In the genomic region with DNA sequence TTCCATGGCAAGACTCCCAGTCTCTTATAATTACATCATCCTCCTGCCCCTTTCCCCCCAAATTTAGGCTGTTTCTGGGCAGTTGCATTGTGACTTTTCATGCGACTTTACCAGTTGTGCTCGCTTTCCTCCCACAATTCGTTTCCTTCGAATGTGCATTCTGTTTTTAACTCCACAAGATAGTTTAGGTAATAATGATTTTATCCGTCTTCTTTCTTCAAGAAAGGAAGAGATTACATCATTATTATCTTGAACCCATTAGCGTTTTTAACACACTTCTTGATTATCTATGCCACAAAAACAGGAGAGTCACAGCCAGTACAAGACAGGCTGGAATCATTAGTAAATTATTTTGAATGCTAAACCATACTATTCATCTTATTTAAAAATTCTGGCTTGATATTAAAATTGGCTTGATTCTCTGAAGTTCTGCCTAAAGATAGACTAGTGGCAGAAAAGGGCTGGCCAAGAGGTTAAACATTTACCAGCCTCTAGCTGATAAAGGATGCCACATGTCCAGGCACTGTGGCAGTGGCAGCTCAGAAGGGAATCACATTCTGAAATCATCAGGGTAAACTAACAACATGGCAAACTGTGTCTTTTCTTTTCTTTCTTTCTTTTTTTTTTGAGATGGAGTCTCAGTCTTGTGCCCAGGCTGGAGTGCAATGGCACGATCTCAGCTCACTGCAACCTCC, we compare ENCODE assay signal across 26 cellular contexts. TPM values are rescaled to one million over a fixed set of nuclear protein-coding genes. Genes with fewer than 3 reads are reported as not detected.
A peak's percentile ranks its signal among the peaks of the same experiment; 100 is the strongest.
DNase-seq lines count a peak whose midpoint lies in the region; ATAC-seq and TF ChIP-seq lines count a peak whose summit lies in the region.
"Had no signal": no experiment of that assay in that cellular context is flagged by ENCODE, and none has a peak within 500 bp of the region (broad histone marks: within the 10 kb centered on the region; RNA-seq: fewer than 3 reads in every experiment).

No MANE protein-coding gene starts in this region.

- TF ChIP-seq POLR2A in right lobe of liver (IDR thresholded peaks at IDR 0.05), result no peak

- POLR2A ChIA-PET in activated CD4-positive, alpha-beta T cell treated with anti-CD3 and anti-CD28 coated beads, Interleukin-2, amount 10 ng/mL, durations not matched to agents 7 days and 5 days (lab: Charles Lee), result no interaction called here

- H3K36me3 ChIP-seq in right lobe of liver, result peaks cover 0 to 28% (median 16%) of the 10 kb centered on the region in 4 donors
- H3K36me3 ChIP-seq: BE2C; BLaER1 treated with 17β-estradiol and CSF1 and Interleukin-3, amounts not matched to agents 10 nM and 100 nM had no signal

- H3K4me1 ChIP-seq in right lobe of liver, result peaks cover 0 to 29% (median 13%) of the 10 kb centered on the region in 4 donors
- H3K4me1 ChIP-seq: A549; BE2C; BLaER1 treated with 17β-estradiol and CSF1 and Interleukin-3, amounts not matched to agents 10 nM and 100 nM had no signal

- 74% methylated on average over 6 of the region's 7 CpGs for WGBS in right lobe of liver (ENCODE audit: insufficient coverage, low coverage, low lambda C conversion rate, missing lambda C conversion rate)

- H3K36me3 Mint-ChIP-seq in activated CD4-positive, alpha-beta T cell treated with anti-CD3 and anti-CD28 coated beads, Interleukin-2, amount 10 ng/mL, durations not matched to agents 24 days and 14 days (ENCODE audit: low read depth), result no peaks in the 10 kb centered on the region
- no peaks in the 10 kb centered on the region for H3K36me3 Mint-ChIP-seq in activated CD4-positive, alpha-beta T cell treated with anti-CD3 and anti-CD28 coated beads, Interleukin-2, amount 10 ng/mL, durations not matched to agents 7 days and 5 days (ENCODE audit: low read depth)
- no peaks in the 10 kb centered on the region for H3K36me3 Mint-ChIP-seq in endothelial cell (ENCODE audit: low read depth, unreplicated experiment)
- H3K36me3 Mint-ChIP-seq: CD14-positive monocyte; CD8-positive, alpha-beta memory T cell had no signal

- H3K4me1 Mint-ChIP-seq in activated CD4-positive, alpha-beta T cell treated with anti-CD3 and anti-CD28 coated beads, Interleukin-2, amount 10 ng/mL, durations not matched to agents 24 days and 14 days, result no peaks in the 10 kb centered on the region
- no peaks in the 10 kb centered on the region for H3K4me1 Mint-ChIP-seq in activated CD4-positive, alpha-beta T cell treated with anti-CD3 and anti-CD28 coated beads, Interleukin-2, amount 10 ng/mL, durations not matched to agents 7 days and 5 days
- no peaks in the 10 kb centered on the region for H3K4me1 Mint-ChIP-seq in endothelial cell (ENCODE audit: unreplicated experiment)
- H3K4me1 Mint-ChIP-seq: CD14-positive monocyte; CD8-positive, alpha-beta memory T cell had no signal

- no peaks in the 10 kb centered on the region for H3K9me3 ChIP-seq in right lobe of liver
- H3K9me3 ChIP-seq: A549; BE2C; BLaER1 treated with 17β-estradiol and CSF1 and Interleukin-3, amounts not matched to agents 10 nM and 100 nM had no signal

- H3K27ac Mint-ChIP-seq in activated CD4-positive, alpha-beta T cell treated with anti-CD3 and anti-CD28 coated beads, Interleukin-2, amount 10 ng/mL, durations not matched to agents 24 days and 14 days, result no peak overlapping the region
- no peak overlapping the region for H3K27ac Mint-ChIP-seq in activated CD4-positive, alpha-beta T cell treated with anti-CD3 and anti-CD28 coated beads, Interleukin-2, amount 10 ng/mL, durations not matched to agents 7 days and 5 days
- H3K27ac Mint-ChIP-seq in endothelial cell (ENCODE audit: unreplicated experiment), result peak overlapping the region; percentile 7
- H3K27ac Mint-ChIP-seq: CD14-positive monocyte; CD4-positive, alpha-beta T cell; CD8-positive, alpha-beta memory T cell; H9; HFFc6 had no signal

- DNase-seq in activated CD4-positive, alpha-beta T cell treated with anti-CD3 and anti-CD28 coated beads, Interleukin-2, amount 10 ng/mL, durations not matched to agents 24 days and 14 days, result peak; percentile 37
- no peak for DNase-seq in activated CD4-positive, alpha-beta T cell treated with anti-CD3 and anti-CD28 coated beads, Interleukin-2, amount 10 ng/mL, durations not matched to agents 7 days and 5 days
- DNase-seq in endothelial cell (ENCODE audit: low spot score) (no peak), right lobe of liver (no peak), nucleus accumbens (lab: John Stamatoyannopoulos, UW) (no peak), A172 (ENCODE audit: low spot score) (no peak), H4 (ENCODE audit: low spot score) (no peak), MV-4-11 (lab: John Stamatoyannopoulos, UW) (no peak)
- DNase-seq: ACHN; AML-193; BE2C; CD4-positive, alpha-beta T cell; CD8-positive, alpha-beta memory T cell; DMS 273 treated with DMSO at 0.1 percent for 48 hours; DMS79; EL; GDM1; GOT3; H9; HFFc6 had no signal

- H3K27me3 ChIP-seq in right lobe of liver, result no peaks in the 10 kb centered on the region
- H3K27me3 ChIP-seq: BE2C; BLaER1 treated with 17β-estradiol and CSF1 and Interleukin-3, amounts not matched to agents 10 nM and 100 nM had no signal

- CTCF ChIA-PET in activated CD4-positive, alpha-beta T cell treated with anti-CD3 and anti-CD28 coated beads, Interleukin-2, amount 10 ng/mL, durations not matched to agents 7 days and 5 days (lab: Charles Lee), result no interaction called here

- intact Hi-C loops in activated CD4-positive, alpha-beta T cell treated with anti-CD3 and anti-CD28 coated beads, Interleukin-2, amount 10 ng/mL, durations not matched to agents 24 days and 14 days (cut with micrococcal nuclease), result loop anchor here (5.0 kb wide), 1 partner anchor 327 kb away; no protein-coding TSS in a partner anchor
- intact Hi-C loops in right lobe of liver (cut with DNase I), result no loop called here

- H3K4me3 ChIP-seq in right lobe of liver, result no peak overlapping the region
- H3K4me3 ChIP-seq: A549; BLaER1 treated with 17β-estradiol and CSF1 and Interleukin-3, amounts not matched to agents 10 nM and 100 nM; GM12878 had no signal

- H3K4me3 Mint-ChIP-seq in activated CD4-positive, alpha-beta T cell treated with anti-CD3 and anti-CD28 coated beads, Interleukin-2, amount 10 ng/mL, durations not matched to agents 24 days and 14 days, result no peak overlapping the region
- no peak overlapping the region for H3K4me3 Mint-ChIP-seq in activated CD4-positive, alpha-beta T cell treated with anti-CD3 and anti-CD28 coated beads, Interleukin-2, amount 10 ng/mL, durations not matched to agents 7 days and 5 days
- H3K4me3 Mint-ChIP-seq in endothelial cell (ENCODE audit: unreplicated experiment), result no peak overlapping the region
- H3K4me3 Mint-ChIP-seq: CD14-positive monocyte; CD4-positive, alpha-beta T cell; CD8-positive, alpha-beta memory T cell; H9; HFFc6 had no signal

- TF ChIP-seq CTCF in endothelial cell (IDR thresholded peaks at IDR 0.05; ENCODE audit: unreplicated experiment) (no peak), right lobe of liver (IDR thresholded peaks at IDR 0.05) (no peak)

- no peak overlapping the region for H3K27ac ChIP-seq in right lobe of liver
- H3K27ac ChIP-seq: 22Rv1; A549; BLaER1 treated with 17β-estradiol and CSF1 and Interleukin-3, amounts not matched to agents 10 nM and 100 nM had no signal

- H3K9me3 Mint-ChIP-seq in activated CD4-positive, alpha-beta T cell treated with anti-CD3 and anti-CD28 coated beads, Interleukin-2, amount 10 ng/mL, durations not matched to agents 24 days and 14 days, result no peaks in the 10 kb centered on the region
- no peaks in the 10 kb centered on the region for H3K9me3 Mint-ChIP-seq in activated CD4-positive, alpha-beta T cell treated with anti-CD3 and anti-CD28 coated beads, Interleukin-2, amount 10 ng/mL, durations not matched to agents 7 days and 5 days
- no peaks in the 10 kb centered on the region for H3K9me3 Mint-ChIP-seq in endothelial cell (ENCODE audit: unreplicated experiment)
- H3K9me3 Mint-ChIP-seq: CD14-positive monocyte; CD4-positive, alpha-beta T cell; CD8-positive, alpha-beta memory T cell; H9; HFFc6 had no signal

- peaks cover 5% of the 10 kb centered on the region for H3K27me3 Mint-ChIP-seq in activated CD4-positive, alpha-beta T cell treated with anti-CD3 and anti-CD28 coated beads, Interleukin-2, amount 10 ng/mL, durations not matched to agents 24 days and 14 days
- peaks cover 1% of the 10 kb centered on the region for H3K27me3 Mint-ChIP-seq in activated CD4-positive, alpha-beta T cell treated with anti-CD3 and anti-CD28 coated beads, Interleukin-2, amount 10 ng/mL, durations not matched to agents 7 days and 5 days
- no peaks in the 10 kb centered on the region for H3K27me3 Mint-ChIP-seq in endothelial cell (ENCODE audit: unreplicated experiment)

- peak; percentile 65 to 80 (median 71) for ATAC-seq in right lobe of liver
- ATAC-seq: A549, GM12878, HCT116 had no signal

RNA-seq across cellular contexts. Expression of gene PLA2G12A, which starts 19.7 kb away (rescaled TPM):
- 9.0 and 11.4 TPM in 2 replicates for total RNA-seq in activated CD4-positive, alpha-beta T cell treated with anti-CD3 and anti-CD28 coated beads, Interleukin-2, amount 10 ng/mL, durations not matched to agents 24 days and 14 days
- total RNA-seq in activated CD4-positive, alpha-beta T cell treated with anti-CD3 and anti-CD28 coated beads, Interleukin-2, amount 10 ng/mL, durations not matched to agents 7 days and 5 days, result 10 to 100 TPM; 18.7 TPM
- total RNA-seq in endothelial cell (ENCODE audit: unreplicated experiment) (31.1 TPM), right lobe of liver (10 to 100 TPM; 22.0 to 31.9 (median 27.4) TPM)
- total RNA-seq in A172 (2014; rRNA removed; shearing (Covaris generic)), result 19.9 and 29.4 TPM in 2 replicates
- total RNA-seq in H4 (2014; rRNA removed; shearing (Covaris generic)), result 38.0 and 89.1 TPM in 2 replicates

RNA-seq across cellular contexts. Expression of gene CASP6, which starts 46.3 kb away (rescaled TPM):
- 19.3 and 23.6 TPM in 2 replicates for total RNA-seq in activated CD4-positive, alpha-beta T cell treated with anti-CD3 and anti-CD28 coated beads, Interleukin-2, amount 10 ng/mL, durations not matched to agents 24 days and 14 days
- total RNA-seq in activated CD4-positive, alpha-beta T cell treated with anti-CD3 and anti-CD28 coated beads, Interleukin-2, amount 10 ng/mL, durations not matched to agents 7 days and 5 days, result 10 to 100 TPM; 25.7 to 31.5 TPM
- total RNA-seq in endothelial cell (ENCODE audit: unreplicated experiment) (76.4 TPM), right lobe of liver (10 to 100 TPM; 14.1 to 18.4 (median 15.3) TPM)
- total RNA-seq in A172 (2014; rRNA removed; shearing (Covaris generic)), result 73.2 and 74.0 TPM in 2 replicates
- total RNA-seq in H4 (2014; rRNA removed; shearing (Covaris generic)), result 54.9 and 69.8 TPM in 2 replicates

RNA-seq across cellular contexts. Expression of gene CFI, which starts 52.3 kb away (rescaled TPM):
- total RNA-seq in activated CD4-positive, alpha-beta T cell treated with anti-CD3 and anti-CD28 coated beads, Interleukin-2, amount 10 ng/mL, durations not matched to agents 24 days and 14 days, result not detected in 2 replicates
- total RNA-seq in activated CD4-positive, alpha-beta T cell treated with anti-CD3 and anti-CD28 coated beads, Interleukin-2, amount 10 ng/mL, durations not matched to agents 7 days and 5 days, result not detected
- total RNA-seq in endothelial cell (ENCODE audit: unreplicated experiment) (2.6 TPM), right lobe of liver (100 to 1,000 TPM; 316 to 610 (median 469) TPM)
- total RNA-seq in A172 (2014; rRNA removed; shearing (Covaris generic)), result 1.1 TPM in 1 of 2 replicates, not detected in the other
- 202 and 206 TPM in 2 replicates for total RNA-seq in H4 (2014; rRNA removed; shearing (Covaris generic))
- total RNA-seq: CD4-positive, alpha-beta T cell; H9; HFFc6 had no signal

Comparison
In these comparisons a context has a peak if more than half of its experiments do, and no peak if none do; other contexts are left out.
1. RNA of gene CFI, which starts 52.3 kb away (total RNA-seq): 316 to 610 TPM in right lobe of liver and 202 to 206 TPM in H4; 2.6 TPM in endothelial cell (single experiment), not detected in activated CD4-positive, alpha-beta T cell treated with anti-CD3 and anti-CD28 coated beads, Interleukin-2, amount 10 ng/mL, durations not matched to agents 24 days and 14 days, not detected in activated CD4-positive, alpha-beta T cell treated with anti-CD3 and anti-CD28 coated beads, Interleukin-2, amount 10 ng/mL, durations not matched to agents 7 days and 5 days and 1.1 TPM in A172; every median in the first group is over 10 times any median in the second.